30 cellular contexts compared by ENCODE assay signal in genomic region chr3:140469491-140469890, GRCh38.
A peak's percentile ranks its signal among the peaks of the same experiment; 100 is the strongest.
DNase-seq lines count a peak whose midpoint lies in the region; ATAC-seq and TF ChIP-seq lines count a peak whose summit lies in the region.
"Had no signal": no experiment of that assay in that cellular context is flagged by ENCODE, and none has a peak within 500 bp of the region (broad histone marks: within the 10 kb centered on the region; RNA-seq: fewer than 3 reads in every experiment).

No MANE protein-coding gene starts in this region.

- H3K36me3 ChIP-seq in mammary epithelial cell (ENCODE audit: insufficient read depth, low read length) (no peaks in the 10 kb centered on the region), BE2C (no peaks in the 10 kb centered on the region)
- H3K36me3 ChIP-seq: esophagus squamous epithelium, left lung, neural progenitor cell, right atrium auricular region, SJCRH30, thoracic aorta, uterus had no signal

- in situ Hi-C loops in Caki2 (cut with HindIII; ENCODE audit: low pct_unique_long_range_greater_than_20kb, low sequenced_read_pairs) (no loop called here), mammary epithelial cell (cut with MboI; ENCODE audit: low sequenced_read_pairs in 2 of 2) (no loop called here)

- H3K9me3 ChIP-seq in mammary epithelial cell (replicated peaks; ENCODE audit: insufficient read depth, low read length) (no peaks in the 10 kb centered on the region), BE2C (no peaks in the 10 kb centered on the region)
- H3K9me3 ChIP-seq: esophagus squamous epithelium, left lung, right atrium auricular region, SJCRH30, thoracic aorta, uterus had no signal

- peaks cover 6% of the 10 kb centered on the region for H3K4me1 ChIP-seq in mammary epithelial cell (ENCODE audit: insufficient read depth, low read length)
- no peaks in the 10 kb centered on the region for H3K4me1 ChIP-seq in foreskin keratinocyte
- peaks cover 13% of the 10 kb centered on the region for H3K4me1 ChIP-seq in BE2C
- H3K4me1 ChIP-seq: esophagus squamous epithelium, right atrium auricular region, SJCRH30, uterus had no signal

- dilution Hi-C loops in mammary epithelial cell (cut with HindIII; ENCODE audit: low sequenced_read_pairs), result no loop called here

- CTCF ChIA-PET in mammary epithelial cell (lab: Charles Lee; ENCODE audit: low non-redundant PET), result no interaction called here

- H3K27me3 ChIP-seq in mammary epithelial cell (ENCODE audit: insufficient read depth, low read length) (no peaks in the 10 kb centered on the region), foreskin keratinocyte (peaks cover 9% of the 10 kb centered on the region), BE2C (no peaks in the 10 kb centered on the region)
- H3K27me3 ChIP-seq: esophagus squamous epithelium, left lung, neural progenitor cell, right atrium auricular region, SJCRH30, uterus had no signal

- DNase-seq in Caki2 (ENCODE audit: low read depth) (peak; percentile 23), NCI-H226 (peak; percentile 22), mammary epithelial cell (peak; percentile 16), foreskin keratinocyte (peak in 1 of 2 donors; percentile 64), BE2C (no peak), NCI-H146 treated with DMSO at 0.1 percent for 48 hours (lab: John Stamatoyannopoulos, UW; ENCODE audit: unreplicated experiment) (no peak), nucleus accumbens (lab: John Stamatoyannopoulos, UW) (no peak), globus pallidus (ENCODE audit: low spot score) (no peak)
- DNase-seq: activated CD4-positive, alpha-beta T cell treated with anti-CD3 and anti-CD28 coated beads for 48 hours; activated CD8-positive, alpha-beta memory T cell treated with anti-CD3 and anti-CD28 coated beads for 24 hours; activated effector memory CD4-positive, alpha-beta T cell treated with Interleukin-2 at 50 U/mL for 16 hours; caudate nucleus; CD4-positive, CD25-positive, alpha-beta regulatory T cell; cortex of kidney; esophagus squamous epithelium; HFFc6; left lung; MM.1S; NCI-H1417; NCI-H2029 treated with DMSO at 0.1 percent for 48 hours; NCI-H345; SJCRH30; stimulated activated CD8-positive, alpha-beta memory T cell treated with anti-CD3 and anti-CD28 coated beads, Interleukin-4, amount 100 ng/mL, for 48 hours; SW 1271; T1000; uterus had no signal

- H3K79me2 ChIP-seq in mammary epithelial cell (ENCODE audit: insufficient read depth, low read length), result no peaks in the 10 kb centered on the region

- H3K4me3 ChIP-seq in mammary epithelial cell (replicated peaks in 1 of 3; ENCODE audit: insufficient read depth in 1 of 3, low read depth in 2 of 3, low read length in 3 of 3), result no peak overlapping the region
- H3K4me3 ChIP-seq in BE2C (ENCODE audit: low read depth, low read length), result no peak overlapping the region
- H3K4me3 ChIP-seq: esophagus squamous epithelium, left lung, neural progenitor cell, right atrium auricular region, SJCRH30, thoracic aorta, uterus had no signal

- no TSS peak for BruUV-seq in mammary epithelial cell (replicated peaks; lab: Mats Ljungman, UMichigan)

- no peak overlapping the region for H3K27ac ChIP-seq in mammary epithelial cell (ENCODE audit: insufficient read depth, low read depth, low read length)
- no peak overlapping the region for H3K27ac ChIP-seq in foreskin keratinocyte
- H3K27ac ChIP-seq: esophagus squamous epithelium, left lung, neural progenitor cell, right atrium auricular region, SJCRH30, thoracic aorta, uterus had no signal

- H3K9ac ChIP-seq in mammary epithelial cell (ENCODE audit: insufficient read depth, low read length), result no peak overlapping the region
- H3K9ac ChIP-seq: neural progenitor cell had no signal

- TF ChIP-seq CTCF in mammary epithelial cell (conservative IDR thresholded peaks at IDR 0.05 in 1 of 2, IDR thresholded peaks at IDR 0.05 in 1 of 2; ENCODE audit: extremely low read depth in 1 of 2, insufficient read depth in 1 of 2, low read depth in 1 of 2, low read length in 2 of 2) (no peak), foreskin keratinocyte (conservative IDR thresholded peaks at IDR 0.05) (no peak), BE2C (IDR thresholded peaks at IDR 0.05; ENCODE audit: low read depth, low read length) (no peak)

- WGBS in mammary epithelial cell (ENCODE audit: low coverage, missing lambda C conversion rate), result 80% methylated on average over 4 of the region's 4 CpGs

- ATAC-seq in foreskin keratinocyte, result peak; percentile 41
- ATAC-seq: left lung, Panc1 had no signal

- no peak overlapping the region for H2AFZ ChIP-seq in mammary epithelial cell (ENCODE audit: low read depth, low read length)
- H2AFZ ChIP-seq: neural progenitor cell had no signal

- intact Hi-C loops in mammary epithelial cell (cut with micrococcal nuclease), result no loop called here

- no peaks in the 10 kb centered on the region for H4K20me1 ChIP-seq in mammary epithelial cell (ENCODE audit: insufficient read depth, low read length)

- no peak overlapping the region for H3K4me2 ChIP-seq in mammary epithelial cell (ENCODE audit: insufficient read depth, low read depth, low read length)
- H3K4me2 ChIP-seq: neural progenitor cell had no signal

Comparison
In these comparisons a context has a peak if more than half of its experiments do, and no peak if none do; other contexts are left out.
1. DNase-seq: peak in Caki2 (single experiment), NCI-H226 (single experiment) and mammary epithelial cell (single experiment); none in BE2C (single experiment), NCI-H146 treated with DMSO at 0.1 percent for 48 hours (single experiment), nucleus accumbens (0 of 56) and globus pallidus (single experiment).